Comparison of ENCODE assay signal across 1 cellular context in the genomic region with DNA sequence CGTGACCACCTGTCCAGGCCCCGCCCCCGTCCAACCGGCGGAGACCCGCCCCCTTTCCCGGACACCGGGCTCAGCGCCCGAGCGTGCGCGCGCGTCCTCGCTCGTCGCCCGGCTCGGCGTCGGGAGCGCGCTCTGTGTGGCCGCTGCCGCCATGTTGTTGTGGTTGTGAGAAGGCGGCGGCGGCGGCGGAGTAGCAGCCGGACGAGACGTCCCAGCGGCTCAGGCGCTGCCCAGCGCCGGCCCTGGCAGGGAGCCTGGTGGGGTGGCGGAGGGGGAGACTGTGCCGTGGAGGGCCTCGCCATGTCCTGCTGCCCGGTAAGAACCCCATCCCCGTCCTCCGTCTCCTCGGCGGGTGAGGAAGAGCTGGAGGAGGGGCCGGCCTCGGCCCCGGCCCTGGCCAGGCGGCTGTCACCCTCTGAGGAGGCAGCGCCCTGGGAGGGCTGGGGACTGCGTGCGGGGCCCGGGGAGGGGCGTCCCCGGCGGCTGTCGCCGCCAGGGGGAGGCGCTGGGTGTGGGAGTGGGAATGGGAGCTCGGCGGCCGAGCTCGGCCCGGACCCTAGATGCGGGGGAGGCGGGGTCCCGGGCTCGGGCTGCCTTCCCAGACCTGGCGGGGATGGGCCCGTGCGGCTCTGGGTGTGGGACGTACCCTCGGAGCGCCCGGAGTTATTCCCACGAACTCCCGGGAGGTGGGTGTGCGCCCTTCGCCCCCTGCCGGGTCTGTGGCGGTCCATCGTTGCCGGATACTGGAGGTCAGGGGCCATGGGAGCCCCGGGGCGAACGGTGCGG.
TF ChIP-seq lines count a peak whose summit lies in the region.

A gene (plus strand): TSS at position 130 of the 786 bp plus-strand sequence. CDS start 87,886 bp downstream, outside the sequence.

TF ChIP-seq in HEK293, 187 proteins besides CTCF, POLR2A, EP300 and RAD21 (continued from another document and continues in another):
- TF ChIP-seq, protein P1, sequence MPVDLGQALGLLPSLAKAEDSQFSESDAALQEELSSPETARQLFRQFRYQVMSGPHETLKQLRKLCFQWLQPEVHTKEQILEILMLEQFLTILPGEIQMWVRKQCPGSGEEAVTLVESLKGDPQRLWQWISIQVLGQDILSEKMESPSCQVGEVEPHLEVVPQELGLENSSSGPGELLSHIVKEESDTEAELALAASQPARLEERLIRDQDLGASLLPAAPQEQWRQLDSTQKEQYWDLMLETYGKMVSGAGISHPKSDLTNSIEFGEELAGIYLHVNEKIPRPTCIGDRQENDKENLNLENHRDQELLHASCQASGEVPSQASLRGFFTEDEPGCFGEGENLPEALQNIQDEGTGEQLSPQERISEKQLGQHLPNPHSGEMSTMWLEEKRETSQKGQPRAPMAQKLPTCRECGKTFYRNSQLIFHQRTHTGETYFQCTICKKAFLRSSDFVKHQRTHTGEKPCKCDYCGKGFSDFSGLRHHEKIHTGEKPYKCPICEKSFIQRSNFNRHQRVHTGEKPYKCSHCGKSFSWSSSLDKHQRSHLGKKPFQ (tag by site-specific recombination; IDR thresholded peaks at IDR 0.05): no peak
- TF ChIP-seq ZNF610 (tag by site-specific recombination; IDR thresholded peaks at IDR 0.05; ENCODE audit: borderline replicate concordance) (0 out of 2 replicates have a peak, but pooled peaks have one; percentile 55), ZNF19 (tag by site-specific recombination; IDR thresholded peaks at IDR 0.05; ENCODE audit: low read depth) (no peak), ZNF404 (tag by site-specific recombination; IDR thresholded peaks at IDR 0.05) (no peak), ZNF133 (tag by site-specific recombination; IDR thresholded peaks at IDR 0.05) (no peak), ZNF23 (tag by site-specific recombination; IDR thresholded peaks at IDR 0.05; ENCODE audit: borderline replicate concordance) (no peak), HOXD13 (CRISPR knock-in tag; IDR thresholded peaks at IDR 0.05; ENCODE audit: borderline replicate concordance) (0 out of 2 replicates have a peak, but pooled peaks have one; percentile 42), ZNF621 (tag by site-specific recombination; IDR thresholded peaks at IDR 0.05) (no peak), ZBTB8A (tag by site-specific recombination; IDR thresholded peaks at IDR 0.05) (peak; percentile 93), ZNF214 (tag by site-specific recombination; IDR thresholded peaks at IDR 0.05; ENCODE audit: borderline replicate concordance) (no peak), YY2 (tag by site-specific recombination; IDR thresholded peaks at IDR 0.05) (peak; percentile 75), ZNF223 (tag by site-specific recombination; IDR thresholded peaks at IDR 0.05) (no peak), KLF16 (tag by site-specific recombination; IDR thresholded peaks at IDR 0.05) (no peak; the same call in 1 of the 2 replicates), ZNF202 (tag by site-specific recombination; IDR thresholded peaks at IDR 0.05; ENCODE audit: borderline replicate concordance) (no peak), ZNF302 (tag by site-specific recombination; IDR thresholded peaks at IDR 0.05; ENCODE audit: low read depth) (no peak), MZF1 (tag by site-specific recombination; IDR thresholded peaks at IDR 0.05; ENCODE audit: borderline replicate concordance) (no peak), ZNF501 (tag by site-specific recombination; IDR thresholded peaks at IDR 0.05) (no peak; the same call in 1 of the 2 replicates), GLI2 (tag by site-specific recombination; IDR thresholded peaks at IDR 0.05; ENCODE audit: borderline replicate concordance, low read depth) (no peak), ZNF112 (tag by site-specific recombination; IDR thresholded peaks at IDR 0.05) (no peak), PRDM1 (tag by site-specific recombination; IDR thresholded peaks at IDR 0.05) (no peak), ZSCAN30 (tag by site-specific recombination; IDR thresholded peaks at IDR 0.05) (peak; percentile 58; the same call in 1 of the 2 replicates), ZNF10 (tag by site-specific recombination; IDR thresholded peaks at IDR 0.05) (no peak), GLI4 (tag by site-specific recombination; IDR thresholded peaks at IDR 0.05) (no peak), ZNF544 (tag by site-specific recombination; IDR thresholded peaks at IDR 0.05) (no peak), ZNF350 (tag by site-specific recombination; IDR thresholded peaks at IDR 0.05) (no peak), ZNF510 (tag by site-specific recombination; IDR thresholded peaks at IDR 0.05; ENCODE audit: insufficient replicate concordance) (no peak), ZNF221 (tag by site-specific recombination; IDR thresholded peaks at IDR 0.05; ENCODE audit: borderline replicate concordance) (no peak), ZNF2 (tag by site-specific recombination; IDR thresholded peaks at IDR 0.05) (no peak), SETDB1 (IDR thresholded peaks at IDR 0.05; ENCODE audit: insufficient read length, low read length) (no peak), ZSCAN16 (tag by site-specific recombination; IDR thresholded peaks at IDR 0.05) (no peak), ZNF707 (tag by site-specific recombination; IDR thresholded peaks at IDR 0.05) (no peak), ZNF658 (tag by site-specific recombination; IDR thresholded peaks at IDR 0.05) (no peak), TRIM28 (IDR thresholded peaks at IDR 0.05; ENCODE audit: borderline replicate concordance, low read length) (no peak), SALL2 (tag by site-specific recombination; IDR thresholded peaks at IDR 0.05; ENCODE audit: borderline replicate concordance) (no peak), ZNF654 (tag by site-specific recombination; IDR thresholded peaks at IDR 0.05; ENCODE audit: low read depth) (no peak), GLIS2 (tag by site-specific recombination; IDR thresholded peaks at IDR 0.05) (peak; percentile 91), MEIS1 (CRISPR knock-in tag; IDR thresholded peaks at IDR 0.05; ENCODE audit: borderline replicate concordance) (no peak), ZFP3 (tag by site-specific recombination; IDR thresholded peaks at IDR 0.05; ENCODE audit: low read depth) (no peak)
- TF ChIP-seq, protein P2, sequence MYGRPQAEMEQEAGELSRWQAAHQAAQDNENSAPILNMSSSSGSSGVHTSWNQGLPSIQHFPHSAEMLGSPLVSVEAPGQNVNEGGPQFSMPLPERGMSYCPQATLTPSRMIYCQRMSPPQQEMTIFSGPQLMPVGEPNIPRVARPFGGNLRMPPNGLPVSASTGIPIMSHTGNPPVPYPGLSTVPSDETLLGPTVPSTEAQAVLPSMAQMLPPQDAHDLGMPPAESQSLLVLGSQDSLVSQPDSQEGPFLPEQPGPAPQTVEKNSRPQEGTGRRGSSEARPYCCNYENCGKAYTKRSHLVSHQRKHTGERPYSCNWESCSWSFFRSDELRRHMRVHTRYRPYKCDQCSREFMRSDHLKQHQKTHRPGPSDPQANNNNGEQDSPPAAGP (tag by site-specific recombination; IDR thresholded peaks at IDR 0.05): peak; percentile 71
- TF ChIP-seq, protein P3, sequence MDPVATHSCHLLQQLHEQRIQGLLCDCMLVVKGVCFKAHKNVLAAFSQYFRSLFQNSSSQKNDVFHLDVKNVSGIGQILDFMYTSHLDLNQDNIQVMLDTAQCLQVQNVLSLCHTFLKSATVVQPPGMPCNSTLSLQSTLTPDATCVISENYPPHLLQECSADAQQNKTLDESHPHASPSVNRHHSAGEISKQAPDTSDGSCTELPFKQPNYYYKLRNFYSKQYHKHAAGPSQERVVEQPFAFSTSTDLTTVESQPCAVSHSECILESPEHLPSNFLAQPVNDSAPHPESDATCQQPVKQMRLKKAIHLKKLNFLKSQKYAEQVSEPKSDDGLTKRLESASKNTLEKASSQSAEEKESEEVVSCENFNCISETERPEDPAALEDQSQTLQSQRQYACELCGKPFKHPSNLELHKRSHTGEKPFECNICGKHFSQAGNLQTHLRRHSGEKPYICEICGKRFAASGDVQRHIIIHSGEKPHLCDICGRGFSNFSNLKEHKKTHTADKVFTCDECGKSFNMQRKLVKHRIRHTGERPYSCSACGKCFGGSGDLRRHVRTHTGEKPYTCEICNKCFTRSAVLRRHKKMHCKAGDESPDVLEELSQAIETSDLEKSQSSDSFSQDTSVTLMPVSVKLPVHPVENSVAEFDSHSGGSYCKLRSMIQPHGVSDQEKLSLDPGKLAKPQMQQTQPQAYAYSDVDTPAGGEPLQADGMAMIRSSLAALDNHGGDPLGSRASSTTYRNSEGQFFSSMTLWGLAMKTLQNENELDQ (tag by site-specific recombination; IDR thresholded peaks at IDR 0.05; ENCODE audit: low read depth): no peak
- TF ChIP-seq, protein P4, sequence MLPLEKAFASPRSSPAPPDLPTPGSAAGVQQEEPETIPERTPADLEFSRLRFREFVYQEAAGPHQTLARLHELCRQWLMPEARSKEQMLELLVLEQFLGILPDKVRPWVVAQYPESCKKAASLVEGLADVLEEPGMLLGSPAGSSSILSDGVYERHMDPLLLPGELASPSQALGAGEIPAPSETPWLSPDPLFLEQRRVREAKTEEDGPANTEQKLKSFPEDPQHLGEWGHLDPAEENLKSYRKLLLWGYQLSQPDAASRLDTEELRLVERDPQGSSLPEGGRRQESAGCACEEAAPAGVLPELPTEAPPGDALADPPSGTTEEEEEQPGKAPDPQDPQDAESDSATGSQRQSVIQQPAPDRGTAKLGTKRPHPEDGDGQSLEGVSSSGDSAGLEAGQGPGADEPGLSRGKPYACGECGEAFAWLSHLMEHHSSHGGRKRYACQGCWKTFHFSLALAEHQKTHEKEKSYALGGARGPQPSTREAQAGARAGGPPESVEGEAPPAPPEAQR (tag by site-specific recombination; IDR thresholded peaks at IDR 0.05): no peak
- TF ChIP-seq, protein P5, sequence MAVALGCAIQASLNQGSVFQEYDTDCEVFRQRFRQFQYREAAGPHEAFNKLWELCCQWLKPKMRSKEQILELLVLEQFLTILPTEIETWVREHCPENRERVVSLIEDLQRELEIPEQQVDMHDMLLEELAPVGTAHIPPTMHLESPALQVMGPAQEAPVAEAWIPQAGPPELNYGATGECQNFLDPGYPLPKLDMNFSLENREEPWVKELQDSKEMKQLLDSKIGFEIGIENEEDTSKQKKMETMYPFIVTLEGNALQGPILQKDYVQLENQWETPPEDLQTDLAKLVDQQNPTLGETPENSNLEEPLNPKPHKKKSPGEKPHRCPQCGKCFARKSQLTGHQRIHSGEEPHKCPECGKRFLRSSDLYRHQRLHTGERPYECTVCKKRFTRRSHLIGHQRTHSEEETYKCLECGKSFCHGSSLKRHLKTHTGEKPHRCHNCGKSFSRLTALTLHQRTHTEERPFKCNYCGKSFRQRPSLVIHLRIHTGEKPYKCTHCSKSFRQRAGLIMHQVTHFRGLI (tag by site-specific recombination; IDR thresholded peaks at IDR 0.05): 0 out of 2 replicates have a peak, but pooled peaks have one; percentile 11
- TF ChIP-seq, protein P6, sequence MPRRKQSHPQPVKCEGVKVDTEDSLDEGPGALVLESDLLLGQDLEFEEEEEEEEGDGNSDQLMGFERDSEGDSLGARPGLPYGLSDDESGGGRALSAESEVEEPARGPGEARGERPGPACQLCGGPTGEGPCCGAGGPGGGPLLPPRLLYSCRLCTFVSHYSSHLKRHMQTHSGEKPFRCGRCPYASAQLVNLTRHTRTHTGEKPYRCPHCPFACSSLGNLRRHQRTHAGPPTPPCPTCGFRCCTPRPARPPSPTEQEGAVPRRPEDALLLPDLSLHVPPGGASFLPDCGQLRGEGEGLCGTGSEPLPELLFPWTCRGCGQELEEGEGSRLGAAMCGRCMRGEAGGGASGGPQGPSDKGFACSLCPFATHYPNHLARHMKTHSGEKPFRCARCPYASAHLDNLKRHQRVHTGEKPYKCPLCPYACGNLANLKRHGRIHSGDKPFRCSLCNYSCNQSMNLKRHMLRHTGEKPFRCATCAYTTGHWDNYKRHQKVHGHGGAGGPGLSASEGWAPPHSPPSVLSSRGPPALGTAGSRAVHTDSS (tag by site-specific recombination; IDR thresholded peaks at IDR 0.05): 0 out of 2 replicates have a peak, but pooled peaks have one; percentile 41
- TF ChIP-seq, protein P7, sequence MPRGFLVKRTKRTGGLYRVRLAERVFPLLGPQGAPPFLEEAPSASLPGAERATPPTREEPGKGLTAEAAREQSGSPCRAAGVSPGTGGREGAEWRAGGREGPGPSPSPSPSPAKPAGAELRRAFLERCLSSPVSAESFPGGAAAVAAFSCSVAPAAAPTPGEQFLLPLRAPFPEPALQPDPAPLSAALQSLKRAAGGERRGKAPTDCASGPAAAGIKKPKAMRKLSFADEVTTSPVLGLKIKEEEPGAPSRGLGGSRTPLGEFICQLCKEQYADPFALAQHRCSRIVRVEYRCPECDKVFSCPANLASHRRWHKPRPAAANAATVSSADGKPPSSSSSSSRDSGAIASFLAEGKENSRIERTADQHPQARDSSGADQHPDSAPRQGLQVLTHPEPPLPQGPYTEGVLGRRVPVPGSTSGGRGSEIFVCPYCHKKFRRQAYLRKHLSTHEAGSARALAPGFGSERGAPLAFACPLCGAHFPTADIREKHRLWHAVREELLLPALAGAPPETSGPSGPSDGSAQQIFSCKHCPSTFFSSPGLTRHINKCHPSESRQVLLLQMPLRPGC (tag by site-specific recombination; IDR thresholded peaks at IDR 0.05): peak; percentile 30; the same call in 1 of the 2 replicates
- TF ChIP-seq, protein P8, sequence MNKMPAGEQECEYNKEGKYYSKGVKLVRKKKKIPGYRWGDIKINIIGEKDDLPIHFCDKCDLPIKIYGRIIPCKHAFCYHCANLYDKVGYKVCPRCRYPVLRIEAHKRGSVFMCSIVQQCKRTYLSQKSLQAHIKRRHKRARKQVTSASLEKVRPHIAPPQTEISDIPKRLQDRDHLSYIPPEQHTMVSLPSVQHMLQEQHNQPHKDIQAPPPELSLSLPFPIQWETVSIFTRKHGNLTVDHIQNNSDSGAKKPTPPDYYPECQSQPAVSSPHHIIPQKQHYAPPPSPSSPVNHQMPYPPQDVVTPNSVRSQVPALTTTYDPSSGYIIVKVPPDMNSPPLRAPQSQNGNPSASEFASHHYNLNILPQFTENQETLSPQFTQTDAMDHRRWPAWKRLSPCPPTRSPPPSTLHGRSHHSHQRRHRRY (tag by site-specific recombination; IDR thresholded peaks at IDR 0.05): no peak
- TF ChIP-seq, protein P9, sequence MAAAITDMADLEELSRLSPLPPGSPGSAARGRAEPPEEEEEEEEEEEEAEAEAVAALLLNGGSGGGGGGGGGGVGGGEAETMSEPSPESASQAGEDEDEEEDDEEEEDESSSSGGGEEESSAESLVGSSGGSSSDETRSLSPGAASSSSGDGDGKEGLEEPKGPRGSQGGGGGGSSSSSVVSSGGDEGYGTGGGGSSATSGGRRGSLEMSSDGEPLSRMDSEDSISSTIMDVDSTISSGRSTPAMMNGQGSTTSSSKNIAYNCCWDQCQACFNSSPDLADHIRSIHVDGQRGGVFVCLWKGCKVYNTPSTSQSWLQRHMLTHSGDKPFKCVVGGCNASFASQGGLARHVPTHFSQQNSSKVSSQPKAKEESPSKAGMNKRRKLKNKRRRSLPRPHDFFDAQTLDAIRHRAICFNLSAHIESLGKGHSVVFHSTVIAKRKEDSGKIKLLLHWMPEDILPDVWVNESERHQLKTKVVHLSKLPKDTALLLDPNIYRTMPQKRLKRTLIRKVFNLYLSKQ (tag by site-specific recombination; IDR thresholded peaks at IDR 0.05; ENCODE audit: borderline replicate concordance): no peak
